14 cellular contexts compared by ENCODE assay signal in the genomic region with DNA sequence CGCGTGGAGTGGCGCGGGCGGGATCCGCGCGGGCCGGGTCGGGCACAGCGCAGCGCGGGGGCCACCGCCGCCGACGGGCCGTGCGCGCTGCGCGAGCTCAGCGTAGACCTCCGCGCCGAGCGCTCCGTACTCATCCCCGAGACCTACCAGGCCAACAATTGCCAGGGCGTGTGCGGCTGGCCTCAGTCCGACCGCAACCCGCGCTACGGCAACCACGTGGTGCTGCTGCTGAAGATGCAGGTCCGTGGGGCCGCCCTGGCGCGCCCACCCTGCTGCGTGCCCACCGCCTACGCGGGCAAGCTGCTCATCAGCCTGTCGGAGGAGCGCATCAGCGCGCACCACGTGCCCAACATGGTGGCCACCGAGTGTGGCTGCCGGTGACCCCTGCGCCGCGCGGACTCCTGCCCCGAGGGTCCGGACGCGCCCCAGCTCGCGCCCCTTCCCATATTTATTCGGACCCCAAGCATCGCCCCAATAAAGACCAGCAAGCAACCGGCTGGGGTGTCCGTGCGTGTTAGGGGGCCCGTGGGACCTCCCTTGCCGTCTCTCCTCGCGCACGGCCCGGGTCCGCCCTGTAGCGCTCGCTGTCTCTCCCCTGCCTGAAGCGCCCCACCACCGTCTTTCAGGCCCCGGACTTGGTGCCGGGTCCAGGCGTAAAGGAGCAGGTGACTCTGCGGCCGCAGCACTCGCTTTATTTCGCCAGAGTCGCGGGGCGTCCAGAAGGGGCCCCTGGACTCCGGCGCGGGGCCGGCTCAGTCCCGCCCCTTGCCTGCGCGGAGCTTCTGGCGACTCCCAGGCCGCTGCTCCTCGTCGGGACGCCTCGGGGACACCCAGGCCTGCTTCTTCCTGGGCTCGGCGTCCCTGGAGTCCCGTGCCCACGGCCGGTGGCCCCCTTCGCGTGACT. TPM values are rescaled to one million over a fixed set of nuclear protein-coding genes. Genes with fewer than 3 reads are reported as not detected.
A peak's percentile ranks its signal among the peaks of the same experiment; 100 is the strongest.
DNase-seq lines count a peak whose midpoint lies in the region; ATAC-seq and TF ChIP-seq lines count a peak whose summit lies in the region.
"Had no signal": no experiment of that assay in that cellular context is flagged by ENCODE, and none has a peak within 500 bp of the region (broad histone marks: within the 10 kb centered on the region; RNA-seq: fewer than 3 reads in every experiment).

No MANE protein-coding gene starts in this region.

- no peak overlapping the region for H3K27ac ChIP-seq in CD4-positive, alpha-beta T cell (ENCODE audit: low read depth, low read length)
- H3K27ac ChIP-seq in osteoblast (ENCODE audit: low read depth, low read length) (no peak overlapping the region), smooth muscle cell (ENCODE audit: low read depth) (no peak overlapping the region)
- H3K27ac ChIP-seq: neural progenitor cell, RWPE1 had no signal

- no peak overlapping the region for H3K27ac Mint-ChIP-seq in CD4-positive, alpha-beta T cell
- H3K27ac Mint-ChIP-seq: neural progenitor cell had no signal

- H3K4me3 ChIP-seq in osteoblast (ENCODE audit: insufficient read depth, low read length) (no peak overlapping the region), smooth muscle cell (no peak overlapping the region), MG63 (no peak overlapping the region)
- H3K4me3 ChIP-seq: neural progenitor cell had no signal

- no peaks in the 10 kb centered on the region for H3F3A ChIP-seq in smooth muscle cell (ENCODE audit: low read depth)

- peaks cover 26% of the 10 kb centered on the region for H3K27me3 ChIP-seq in CD4-positive, alpha-beta T cell (ENCODE audit: control insufficient read depth, insufficient read depth, low read length)
- peaks cover 47% of the 10 kb centered on the region for H3K27me3 ChIP-seq in osteoblast (ENCODE audit: insufficient read depth, low read length)
- H3K27me3 ChIP-seq in smooth muscle cell (ENCODE audit: low read depth) = peaks cover 22% of the 10 kb centered on the region
- H3K27me3 ChIP-seq in MG63 = no peaks in the 10 kb centered on the region

- H3K9me3 Mint-ChIP-seq in CD4-positive, alpha-beta T cell = no peaks in the 10 kb centered on the region
- H3K9me3 Mint-ChIP-seq: neural progenitor cell had no signal

- CTCF ChIA-PET in CD4-positive, alpha-beta T cell (lab: Charles Lee) = interaction anchor here (1.0 to 2.1 kb wide), 6 partner anchors 8 to 22 kb away, joined by 3 to 11 read pairs (median 4); no protein-coding TSS in a partner anchor

- no peaks in the 10 kb centered on the region for H3K27me3 Mint-ChIP-seq in CD4-positive, alpha-beta T cell

- POLR2A ChIA-PET in CD4-positive, alpha-beta T cell (lab: Charles Lee) = interaction anchor here (0.6 to 11.6 kb wide), 6 partner anchors 10 to 96 kb away, joined by 3 to 195 read pairs (median 6); no protein-coding TSS in a partner anchor

- WGBS in smooth muscle cell (ENCODE audit: low lambda C conversion rate) = 98% methylated on average over 97 of the region's 108 CpGs

- no peaks in the 10 kb centered on the region for H3K79me2 ChIP-seq in osteoblast (ENCODE audit: insufficient read depth, low read length)
- no peaks in the 10 kb centered on the region for H3K79me2 ChIP-seq in smooth muscle cell (ENCODE audit: low read depth)

- peak overlapping the region; percentile 80 for H3K4me3 Mint-ChIP-seq in CD4-positive, alpha-beta T cell
- H3K4me3 Mint-ChIP-seq: neural progenitor cell had no signal

- H4K20me1 ChIP-seq in osteoblast (ENCODE audit: insufficient read depth, low read length) (peaks cover 23% of the 10 kb centered on the region), smooth muscle cell (ENCODE audit: low read depth) (peaks cover 35% of the 10 kb centered on the region)

- H3K4me2 ChIP-seq in osteoblast (ENCODE audit: insufficient read depth, low read length) (no peak overlapping the region), smooth muscle cell (no peak overlapping the region)

- peaks cover 4% of the 10 kb centered on the region for H3K36me3 ChIP-seq in osteoblast (ENCODE audit: insufficient read depth, low read length)
- no peaks in the 10 kb centered on the region for H3K36me3 ChIP-seq in smooth muscle cell (ENCODE audit: low read depth)
- H3K36me3 ChIP-seq in MG63 = peaks cover under 1% of the 10 kb centered on the region
- H3K36me3 ChIP-seq: neural progenitor cell had no signal

- no peak for DNase-seq in CD4-positive, alpha-beta T cell
- DNase-seq in GM13977 (ENCODE audit: low spot score) (peak; percentile 59), astrocyte of the hippocampus (ENCODE audit: low read depth, low spot score) (peak; percentile 50), osteoblast (ENCODE audit: insufficient read length, low spot score, missing footprints) (peak; percentile 90), smooth muscle cell (lab: John Stamatoyannopoulos, UW; ENCODE audit: unreplicated experiment) (no peak), MG63 (no peak), iPS-NIHi7 (ENCODE audit: extremely low spot score) (no peak)
- DNase-seq: GOT3; Karpas-422; NCI-H226; stimulated activated CD4-positive, alpha-beta T cell treated with anti-CD3 and anti-CD28 coated beads, Interleukin-2, amount 100 ng/mL, for 48 hours had no signal

- H3K4me1 Mint-ChIP-seq in CD4-positive, alpha-beta T cell (ENCODE audit: low read depth) = peaks cover 9% of the 10 kb centered on the region

- H3K9me3 ChIP-seq in CD4-positive, alpha-beta T cell (ENCODE audit: control insufficient read depth, low read length) = no peaks in the 10 kb centered on the region
- H3K9me3 ChIP-seq in osteoblast (ENCODE audit: low read depth, low read length) (no peaks in the 10 kb centered on the region), smooth muscle cell (replicated peaks; ENCODE audit: low read depth) (no peaks in the 10 kb centered on the region), MG63 (no peaks in the 10 kb centered on the region)

- no peaks in the 10 kb centered on the region for H3K4me1 ChIP-seq in osteoblast (ENCODE audit: insufficient read depth, low read length)
- H3K4me1 ChIP-seq in smooth muscle cell (ENCODE audit: low read depth) = peaks cover 7% of the 10 kb centered on the region

- ATAC-seq in CD4-positive, alpha-beta T cell (ENCODE audit: poor library complexity) = peak; percentile 21

- no peak overlapping the region for H3K9ac ChIP-seq in smooth muscle cell (ENCODE audit: low read depth)

- in situ Hi-C loops in GM13977 (cut with MboI; ENCODE audit: low pct_unique_long_range_greater_than_20kb, low sequenced_read_pairs, unreplicated experiment) = loop anchor here (25.0 kb wide), 1 partner anchor 360 kb away; no protein-coding TSS in a partner anchor

- peaks cover 6% of the 10 kb centered on the region for H3K36me3 Mint-ChIP-seq in CD4-positive, alpha-beta T cell (ENCODE audit: low read depth)
- H3K36me3 Mint-ChIP-seq: neural progenitor cell had no signal

- H2AFZ ChIP-seq in osteoblast (ENCODE audit: low read length) (no peak overlapping the region), smooth muscle cell (ENCODE audit: low read depth) (no peak overlapping the region)
- H2AFZ ChIP-seq: neural progenitor cell had no signal

- intact Hi-C loops in CD4-positive, alpha-beta T cell (cut with DNase I, micrococcal nuclease) = loop anchor here (2.0 kb wide), 2 partner anchors 15 to 21 kb away; a partner anchor contains a TSS

- no peak for TF ChIP-seq CTCF in CD4-positive, alpha-beta T cell (IDR thresholded peaks at IDR 0.05)
- TF ChIP-seq CTCF in GM13977 (IDR thresholded peaks at IDR 0.05; ENCODE audit: extremely low read depth, insufficient read depth, missing control alignments) = no peak
- TF ChIP-seq CTCF in osteoblast (IDR thresholded peaks at IDR 0.05; ENCODE audit: extremely low read depth, low read depth, low read length) = no peak
- no peak for TF ChIP-seq CTCF in smooth muscle cell (IDR thresholded peaks at IDR 0.05; ENCODE audit: borderline replicate concordance, insufficient read depth, poor library complexity, severe bottlenecking)

RNA-seq across cellular contexts. Expression of a gene that starts 2.7 kb away (rescaled TPM):
- total RNA-seq in CD4-positive, alpha-beta T cell = 1 to 10 TPM; 3.3 to 3.5 TPM
- total RNA-seq in osteoblast (under 0.01 and 0.29 TPM in 2 replicates), smooth muscle cell (2.9 and 3.5 TPM in 2 replicates)
- polyA plus RNA-seq in smooth muscle cell = 12.6 and 20.7 TPM in 2 replicates
- total RNA-seq in MG63 (2014; rRNA removed; shearing (Covaris generic); ENCODE audit: low replicate concordance) = 0.49 and 4.1 TPM in 2 replicates

RNA-seq across cellular contexts. Expression of a gene that starts 4.4 kb away (rescaled TPM):
- total RNA-seq in CD4-positive, alpha-beta T cell = under 1 TPM; 0.56 to 0.58 TPM
- total RNA-seq in osteoblast (0.72 TPM in 1 of 2 replicates, not detected in the other), smooth muscle cell (not detected in 2 replicates)
- polyA plus RNA-seq in smooth muscle cell = 0.59 TPM in 1 of 2 replicates, not detected in the other
- not detected in 2 replicates for total RNA-seq in MG63 (2014; rRNA removed; shearing (Covaris generic); ENCODE audit: low replicate concordance)

RNA-seq across cellular contexts. Expression of a gene that starts 15.2 kb away (rescaled TPM):
- 100 to 1,000 TPM; 186 to 194 TPM for total RNA-seq in CD4-positive, alpha-beta T cell
- total RNA-seq in osteoblast (27.1 and 27.9 TPM in 2 replicates), smooth muscle cell (8.4 and 28.5 TPM in 2 replicates)
- 63.0 and 78.1 TPM in 2 replicates for polyA plus RNA-seq in smooth muscle cell
- 5.5 and 23.7 TPM in 2 replicates for total RNA-seq in MG63 (2014; rRNA removed; shearing (Covaris generic); ENCODE audit: low replicate concordance)

RNA-seq across cellular contexts. Expression of a gene that starts 15.7 kb away (rescaled TPM):
- total RNA-seq in CD4-positive, alpha-beta T cell = 10 to 100 TPM; 21.4 to 23.2 TPM
- 32.1 and 43.4 TPM in 2 replicates for total RNA-seq in osteoblast
- 36.0 and 38.6 TPM in 2 replicates for total RNA-seq in smooth muscle cell
- polyA plus RNA-seq in smooth muscle cell = 76.5 and 94.5 TPM in 2 replicates
- 23.1 and 25.6 TPM in 2 replicates for total RNA-seq in MG63 (2014; rRNA removed; shearing (Covaris generic); ENCODE audit: low replicate concordance)

RNA-seq across cellular contexts. Expression of a gene that starts 30.1 kb away (rescaled TPM):
- not detected for total RNA-seq in CD4-positive, alpha-beta T cell
- under 0.01 TPM in 1 of 2 replicates, not detected in the other for total RNA-seq in osteoblast
- total RNA-seq in smooth muscle cell = not detected in 2 replicates
- 0.37 and 0.71 TPM in 2 replicates for polyA plus RNA-seq in smooth muscle cell
- total RNA-seq in MG63 (2014; rRNA removed; shearing (Covaris generic); ENCODE audit: low replicate concordance) = not detected in 2 replicates
- total RNA-seq: epithelial cell of proximal tubule had no signal

Comparison
In these comparisons a context has a peak if more than half of its experiments do, and no peak if none do; other contexts are left out.
1. DNase-seq: peak in GM13977 (single experiment), astrocyte of the hippocampus (single experiment) and osteoblast (single experiment); none in CD4-positive, alpha-beta T cell (0 of 10), smooth muscle cell (single experiment), MG63 (single experiment) and iPS-NIHi7 (single experiment).